ENCODE assay signal across 1 cellular context in genomic region chr1:39901486-39902120, GRCh38.
TF ChIP-seq lines count a peak whose summit lies in the region.

MYCL (minus strand) TSS chr1:39901917; CDS start chr1:39901434, 483 bp downstream.

TF ChIP-seq in HepG2, 621 proteins besides CTCF, POLR2A, EP300 and RAD21 (continued from another document):
- TF ChIP-seq ZBTB2 (CRISPR knock-in tag; IDR thresholded peaks at IDR 0.05; ENCODE audit: low read depth) (0 out of 2 replicates have a peak, but pooled peaks have one; percentile 10), MAFF (IDR thresholded peaks at IDR 0.05; ENCODE audit: low read depth, low read length) (no peak), ZHX1 (CRISPR knock-in tag; IDR thresholded peaks at IDR 0.05; ENCODE audit: low read depth) (no peak), E2F5 (CRISPR knock-in tag; conservative IDR thresholded peaks at IDR 0.05) (no peak), IKZF5 (CRISPR knock-in tag; IDR thresholded peaks at IDR 0.05) (0 out of 2 replicates have a peak, but pooled peaks have one; percentile 3), ATF7 (IDR thresholded peaks at IDR 0.05) (no peak), ATF7 (CRISPR knock-in tag; IDR thresholded peaks at IDR 0.05) (no peak), DR1 (CRISPR knock-in tag; IDR thresholded peaks at IDR 0.05) (no peak), MED8 (CRISPR knock-in tag; IDR thresholded peaks at IDR 0.05; ENCODE audit: insufficient replicate concordance) (no peak), ZNF691 (CRISPR knock-in tag; IDR thresholded peaks at IDR 0.05; ENCODE audit: borderline replicate concordance, low read depth) (no peak), SPEN (CRISPR knock-in tag; IDR thresholded peaks at IDR 0.05; ENCODE audit: low read depth) (0 out of 2 replicates have a peak, but pooled peaks have one; percentile 29), DRAP1 (CRISPR knock-in tag; IDR thresholded peaks at IDR 0.05) (peak; percentile 61), RXRA (CRISPR knock-in tag; IDR thresholded peaks at IDR 0.05) (no peak), ZNF761 (CRISPR knock-in tag; conservative IDR thresholded peaks at IDR 0.05) (0 out of 2 replicates have a peak, but pooled peaks have one; percentile 62), ZNF644 (CRISPR knock-in tag; IDR thresholded peaks at IDR 0.05; ENCODE audit: low read depth) (no peak)
TF ChIP-seq in HepG2: peak in this region for 18.
